1 cellular context compared by ENCODE assay signal in genomic region chr6:43428112-43428570, GRCh38.
A peak's percentile ranks its signal among the peaks of the same experiment; 100 is the strongest.
TF ChIP-seq lines count a peak whose summit lies in the region.

No MANE protein-coding gene starts in this region.

TF ChIP-seq in HepG2, 621 proteins besides CTCF, POLR2A, EP300 and RAD21 (continues in another document):
- TF ChIP-seq KDM3A (CRISPR knock-in tag; IDR thresholded peaks at IDR 0.05; ENCODE audit: low read depth) (no peak), EED (CRISPR knock-in tag; IDR thresholded peaks at IDR 0.05) (no peak), EZH2 (conservative IDR thresholded peaks at IDR 0.05; ENCODE audit: low read depth, low read length) (no peak), ZSCAN21 (CRISPR knock-in tag; IDR thresholded peaks at IDR 0.05; ENCODE audit: borderline replicate concordance) (0 out of 2 replicates have a peak, but pooled peaks have one; percentile 2), SALL1 (CRISPR knock-in tag; IDR thresholded peaks at IDR 0.05) (no peak), ZNF704 (CRISPR knock-in tag; IDR thresholded peaks at IDR 0.05; ENCODE audit: borderline replicate concordance) (0 out of 2 replicates have a peak, but pooled peaks have one; percentile 13), ZBTB7B (CRISPR knock-in tag; IDR thresholded peaks at IDR 0.05) (no peak), YY1 (IDR thresholded peaks at IDR 0.05; ENCODE audit: insufficient read depth, insufficient replicate concordance, low read depth, low read length) (no peak), KIAA2018 (CRISPR knock-in tag; IDR thresholded peaks at IDR 0.05; ENCODE audit: borderline replicate concordance) (0 out of 2 replicates have a peak, but pooled peaks have one; percentile 22), HNRNPK (IDR thresholded peaks at IDR 0.05; ENCODE audit: low read depth, low read length, poor library complexity, severe bottlenecking) (no peak), RARG (CRISPR knock-in tag; IDR thresholded peaks at IDR 0.05; ENCODE audit: low read depth) (no peak), ZNF280B (CRISPR knock-in tag; IDR thresholded peaks at IDR 0.05; ENCODE audit: borderline replicate concordance) (no peak), ZSCAN25 (CRISPR knock-in tag; IDR thresholded peaks at IDR 0.05) (no peak; the same call in 1 of the 2 replicates), TIGD3 (CRISPR knock-in tag; IDR thresholded peaks at IDR 0.05; ENCODE audit: borderline replicate concordance) (no peak), ZNF441 (CRISPR knock-in tag; IDR thresholded peaks at IDR 0.05; ENCODE audit: borderline replicate concordance) (0 out of 2 replicates have a peak, but pooled peaks have one; percentile 16), KDM5A (IDR thresholded peaks at IDR 0.05; ENCODE audit: borderline replicate concordance, low read length) (peak; percentile 19; the same call in 1 of the 2 replicates), SMARCC2 (IDR thresholded peaks at IDR 0.05) (no peak), SOX13 (IDR thresholded peaks at IDR 0.05) (no peak), SOX13 (CRISPR knock-in tag; conservative IDR thresholded peaks at IDR 0.05 in 1 of 2, IDR thresholded peaks at IDR 0.05 in 1 of 2) (no peak), POGZ (CRISPR knock-in tag; IDR thresholded peaks at IDR 0.05) (no peak), ZNF510 (CRISPR knock-in tag; IDR thresholded peaks at IDR 0.05; ENCODE audit: low read depth) (0 out of 2 replicates have a peak, but pooled peaks have one; percentile 11), ZEB1 (IDR thresholded peaks at IDR 0.05; ENCODE audit: insufficient replicate concordance, low read depth) (no peak), KLF13 (CRISPR knock-in tag; IDR thresholded peaks at IDR 0.05) (no peak), ATM (IDR thresholded peaks at IDR 0.05; ENCODE audit: borderline replicate concordance) (no peak), ETV5 (CRISPR knock-in tag; IDR thresholded peaks at IDR 0.05; ENCODE audit: borderline replicate concordance) (no peak), ARNTL (CRISPR knock-in tag; IDR thresholded peaks at IDR 0.05) (0 out of 2 replicates have a peak, but pooled peaks have one; percentile 2), CREB1 (IDR thresholded peaks at IDR 0.05) (no peak), CREB1 (CRISPR knock-in tag; IDR thresholded peaks at IDR 0.05) (no peak), TOPORS (CRISPR knock-in tag; IDR thresholded peaks at IDR 0.05) (no peak), ZNF552 (CRISPR knock-in tag; IDR thresholded peaks at IDR 0.05; ENCODE audit: borderline replicate concordance) (0 out of 2 replicates have a peak, but pooled peaks have one; percentile 68), NR3C1 (CRISPR knock-in tag; IDR thresholded peaks at IDR 0.05) (no peak), NFATC3 (CRISPR knock-in tag; IDR thresholded peaks at IDR 0.05) (no peak), SCMH1 (CRISPR knock-in tag; IDR thresholded peaks at IDR 0.05; ENCODE audit: borderline replicate concordance) (no peak), IRF9 (CRISPR knock-in tag; IDR thresholded peaks at IDR 0.05; ENCODE audit: borderline replicate concordance) (0 out of 2 replicates have a peak, but pooled peaks have one; percentile 5), ZMAT3 (CRISPR knock-in tag; conservative IDR thresholded peaks at IDR 0.05) (0 out of 2 replicates have a peak, but pooled peaks have one; percentile 8), ZNF543 (CRISPR knock-in tag; IDR thresholded peaks at IDR 0.05) (no peak)
- TF ChIP-seq, protein P1, sequence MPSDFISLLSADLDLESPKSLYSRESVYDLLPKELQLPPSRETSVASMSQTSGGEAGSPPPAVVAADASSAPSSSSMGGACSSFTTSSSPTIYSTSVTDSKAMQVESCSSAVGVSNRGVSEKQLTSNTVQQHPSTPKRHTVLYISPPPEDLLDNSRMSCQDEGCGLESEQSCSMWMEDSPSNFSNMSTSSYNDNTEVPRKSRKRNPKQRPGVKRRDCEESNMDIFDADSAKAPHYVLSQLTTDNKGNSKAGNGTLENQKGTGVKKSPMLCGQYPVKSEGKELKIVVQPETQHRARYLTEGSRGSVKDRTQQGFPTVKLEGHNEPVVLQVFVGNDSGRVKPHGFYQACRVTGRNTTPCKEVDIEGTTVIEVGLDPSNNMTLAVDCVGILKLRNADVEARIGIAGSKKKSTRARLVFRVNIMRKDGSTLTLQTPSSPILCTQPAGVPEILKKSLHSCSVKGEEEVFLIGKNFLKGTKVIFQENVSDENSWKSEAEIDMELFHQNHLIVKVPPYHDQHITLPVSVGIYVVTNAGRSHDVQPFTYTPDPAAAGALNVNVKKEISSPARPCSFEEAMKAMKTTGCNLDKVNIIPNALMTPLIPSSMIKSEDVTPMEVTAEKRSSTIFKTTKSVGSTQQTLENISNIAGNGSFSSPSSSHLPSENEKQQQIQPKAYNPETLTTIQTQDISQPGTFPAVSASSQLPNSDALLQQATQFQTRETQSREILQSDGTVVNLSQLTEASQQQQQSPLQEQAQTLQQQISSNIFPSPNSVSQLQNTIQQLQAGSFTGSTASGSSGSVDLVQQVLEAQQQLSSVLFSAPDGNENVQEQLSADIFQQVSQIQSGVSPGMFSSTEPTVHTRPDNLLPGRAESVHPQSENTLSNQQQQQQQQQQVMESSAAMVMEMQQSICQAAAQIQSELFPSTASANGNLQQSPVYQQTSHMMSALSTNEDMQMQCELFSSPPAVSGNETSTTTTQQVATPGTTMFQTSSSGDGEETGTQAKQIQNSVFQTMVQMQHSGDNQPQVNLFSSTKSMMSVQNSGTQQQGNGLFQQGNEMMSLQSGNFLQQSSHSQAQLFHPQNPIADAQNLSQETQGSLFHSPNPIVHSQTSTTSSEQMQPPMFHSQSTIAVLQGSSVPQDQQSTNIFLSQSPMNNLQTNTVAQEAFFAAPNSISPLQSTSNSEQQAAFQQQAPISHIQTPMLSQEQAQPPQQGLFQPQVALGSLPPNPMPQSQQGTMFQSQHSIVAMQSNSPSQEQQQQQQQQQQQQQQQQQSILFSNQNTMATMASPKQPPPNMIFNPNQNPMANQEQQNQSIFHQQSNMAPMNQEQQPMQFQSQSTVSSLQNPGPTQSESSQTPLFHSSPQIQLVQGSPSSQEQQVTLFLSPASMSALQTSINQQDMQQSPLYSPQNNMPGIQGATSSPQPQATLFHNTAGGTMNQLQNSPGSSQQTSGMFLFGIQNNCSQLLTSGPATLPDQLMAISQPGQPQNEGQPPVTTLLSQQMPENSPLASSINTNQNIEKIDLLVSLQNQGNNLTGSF (CRISPR knock-in tag; IDR thresholded peaks at IDR 0.05), result no peak
- TF ChIP-seq, protein P2, sequence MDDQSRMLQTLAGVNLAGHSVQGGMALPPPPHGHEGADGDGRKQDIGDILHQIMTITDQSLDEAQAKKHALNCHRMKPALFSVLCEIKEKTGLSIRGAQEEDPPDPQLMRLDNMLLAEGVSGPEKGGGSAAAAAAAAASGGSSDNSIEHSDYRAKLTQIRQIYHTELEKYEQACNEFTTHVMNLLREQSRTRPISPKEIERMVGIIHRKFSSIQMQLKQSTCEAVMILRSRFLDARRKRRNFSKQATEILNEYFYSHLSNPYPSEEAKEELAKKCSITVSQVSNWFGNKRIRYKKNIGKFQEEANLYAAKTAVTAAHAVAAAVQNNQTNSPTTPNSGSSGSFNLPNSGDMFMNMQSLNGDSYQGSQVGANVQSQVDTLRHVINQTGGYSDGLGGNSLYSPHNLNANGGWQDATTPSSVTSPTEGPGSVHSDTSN (CRISPR knock-in tag; IDR thresholded peaks at IDR 0.05; ENCODE audit: borderline replicate concordance), result no peak
- TF ChIP-seq, protein P3, sequence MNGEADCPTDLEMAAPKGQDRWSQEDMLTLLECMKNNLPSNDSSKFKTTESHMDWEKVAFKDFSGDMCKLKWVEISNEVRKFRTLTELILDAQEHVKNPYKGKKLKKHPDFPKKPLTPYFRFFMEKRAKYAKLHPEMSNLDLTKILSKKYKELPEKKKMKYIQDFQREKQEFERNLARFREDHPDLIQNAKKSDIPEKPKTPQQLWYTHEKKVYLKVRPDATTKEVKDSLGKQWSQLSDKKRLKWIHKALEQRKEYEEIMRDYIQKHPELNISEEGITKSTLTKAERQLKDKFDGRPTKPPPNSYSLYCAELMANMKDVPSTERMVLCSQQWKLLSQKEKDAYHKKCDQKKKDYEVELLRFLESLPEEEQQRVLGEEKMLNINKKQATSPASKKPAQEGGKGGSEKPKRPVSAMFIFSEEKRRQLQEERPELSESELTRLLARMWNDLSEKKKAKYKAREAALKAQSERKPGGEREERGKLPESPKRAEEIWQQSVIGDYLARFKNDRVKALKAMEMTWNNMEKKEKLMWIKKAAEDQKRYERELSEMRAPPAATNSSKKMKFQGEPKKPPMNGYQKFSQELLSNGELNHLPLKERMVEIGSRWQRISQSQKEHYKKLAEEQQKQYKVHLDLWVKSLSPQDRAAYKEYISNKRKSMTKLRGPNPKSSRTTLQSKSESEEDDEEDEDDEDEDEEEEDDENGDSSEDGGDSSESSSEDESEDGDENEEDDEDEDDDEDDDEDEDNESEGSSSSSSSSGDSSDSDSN (CRISPR knock-in tag; IDR thresholded peaks at IDR 0.05), result peak; percentile 3
